1 cellular context compared by ENCODE assay signal in genomic region chr16:3611145-3611977, GRCh38.
A peak's percentile ranks its signal among the peaks of the same experiment; 100 is the strongest.
TF ChIP-seq lines count a peak whose summit lies in the region.

TSS of gene SLX4 (minus strand) at chr16:3611606. CDS start at chr16:3608964, 2,642 bp downstream.

TF ChIP-seq in HepG2, 621 proteins besides CTCF, POLR2A, EP300 and RAD21 (continued from another document and continues in another):
- TF ChIP-seq, protein P1, sequence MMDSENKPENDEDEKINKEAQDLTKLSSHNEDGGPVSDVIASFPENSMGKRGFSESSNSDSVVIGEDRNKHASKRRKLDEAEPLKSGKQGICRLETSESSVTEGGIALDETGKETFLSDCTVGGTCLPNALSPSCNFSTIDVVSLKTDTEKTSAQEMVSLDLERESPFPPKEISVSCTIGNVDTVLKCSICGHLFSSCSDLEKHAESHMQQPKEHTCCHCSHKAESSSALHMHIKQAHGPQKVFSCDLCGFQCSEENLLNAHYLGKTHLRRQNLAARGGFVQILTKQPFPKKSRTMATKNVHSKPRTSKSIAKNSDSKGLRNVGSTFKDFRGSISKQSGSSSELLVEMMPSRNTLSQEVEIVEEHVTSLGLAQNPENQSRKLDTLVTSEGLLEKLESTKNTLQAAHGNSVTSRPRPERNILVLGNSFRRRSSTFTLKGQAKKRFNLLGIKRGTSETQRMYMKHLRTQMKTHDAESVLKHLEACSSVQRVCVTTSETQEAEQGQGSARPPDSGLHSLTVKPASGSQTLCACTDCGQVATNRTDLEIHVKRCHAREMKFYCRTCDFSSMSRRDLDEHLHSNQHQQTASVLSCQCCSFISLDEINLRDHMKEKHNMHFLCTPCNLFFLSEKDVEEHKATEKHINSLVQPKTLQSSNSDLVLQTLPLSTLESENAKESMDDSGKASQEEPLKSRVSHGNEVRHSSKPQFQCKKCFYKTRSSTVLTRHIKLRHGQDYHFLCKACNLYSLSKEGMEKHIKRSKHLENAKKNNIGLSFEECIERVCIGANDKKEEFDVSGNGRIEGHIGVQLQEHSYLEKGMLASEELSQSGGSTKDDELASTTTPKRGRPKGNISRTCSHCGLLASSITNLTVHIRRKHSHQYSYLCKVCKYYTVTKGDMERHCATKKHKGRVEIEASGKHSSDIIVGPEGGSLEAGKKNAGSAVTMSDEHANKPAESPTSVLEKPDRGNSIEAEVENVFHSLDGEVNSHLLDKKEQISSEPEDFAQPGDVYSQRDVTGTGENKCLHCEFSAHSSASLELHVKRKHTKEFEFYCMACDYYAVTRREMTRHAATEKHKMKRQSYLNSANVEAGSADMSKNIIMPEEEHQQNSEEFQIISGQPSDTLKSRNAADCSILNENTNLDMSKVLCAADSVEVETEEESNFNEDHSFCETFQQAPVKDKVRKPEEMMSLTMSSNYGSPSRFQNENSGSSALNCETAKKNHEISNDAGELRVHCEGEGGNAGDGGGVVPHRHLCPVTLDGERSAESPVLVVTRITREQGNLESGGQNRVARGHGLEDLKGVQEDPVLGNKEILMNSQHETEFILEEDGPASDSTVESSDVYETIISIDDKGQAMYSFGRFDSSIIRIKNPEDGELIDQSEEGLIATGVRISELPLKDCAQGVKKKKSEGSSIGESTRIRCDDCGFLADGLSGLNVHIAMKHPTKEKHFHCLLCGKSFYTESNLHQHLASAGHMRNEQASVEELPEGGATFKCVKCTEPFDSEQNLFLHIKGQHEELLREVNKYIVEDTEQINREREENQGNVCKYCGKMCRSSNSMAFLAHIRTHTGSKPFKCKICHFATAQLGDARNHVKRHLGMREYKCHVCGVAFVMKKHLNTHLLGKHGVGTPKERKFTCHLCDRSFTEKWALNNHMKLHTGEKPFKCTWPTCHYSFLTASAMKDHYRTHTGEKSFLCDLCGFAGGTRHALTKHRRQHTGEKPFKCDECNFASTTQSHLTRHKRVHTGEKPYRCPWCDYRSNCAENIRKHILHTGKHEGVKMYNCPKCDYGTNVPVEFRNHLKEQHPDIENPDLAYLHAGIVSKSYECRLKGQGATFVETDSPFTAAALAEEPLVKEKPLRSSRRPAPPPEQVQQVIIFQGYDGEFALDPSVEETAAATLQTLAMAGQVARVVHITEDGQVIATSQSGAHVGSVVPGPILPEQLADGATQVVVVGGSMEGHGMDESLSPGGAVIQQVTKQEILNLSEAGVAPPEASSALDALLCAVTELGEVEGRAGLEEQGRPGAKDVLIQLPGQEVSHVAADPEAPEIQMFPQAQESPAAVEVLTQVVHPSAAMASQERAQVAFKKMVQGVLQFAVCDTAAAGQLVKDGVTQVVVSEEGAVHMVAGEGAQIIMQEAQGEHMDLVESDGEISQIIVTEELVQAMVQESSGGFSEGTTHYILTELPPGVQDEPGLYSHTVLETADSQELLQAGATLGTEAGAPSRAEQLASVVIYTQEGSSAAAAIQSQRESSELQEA (CRISPR knock-in tag; IDR thresholded peaks at IDR 0.05; ENCODE audit: not compliant biosample characterization), result no peak
- TF ChIP-seq, protein P2, sequence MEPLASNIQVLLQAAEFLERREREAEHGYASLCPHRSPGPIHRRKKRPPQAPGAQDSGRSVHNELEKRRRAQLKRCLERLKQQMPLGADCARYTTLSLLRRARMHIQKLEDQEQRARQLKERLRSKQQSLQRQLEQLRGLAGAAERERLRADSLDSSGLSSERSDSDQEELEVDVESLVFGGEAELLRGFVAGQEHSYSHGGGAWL (CRISPR knock-in tag; IDR thresholded peaks at IDR 0.05), result peak; percentile 59; the same call in 1 of the 2 replicates
- TF ChIP-seq, protein P3, sequence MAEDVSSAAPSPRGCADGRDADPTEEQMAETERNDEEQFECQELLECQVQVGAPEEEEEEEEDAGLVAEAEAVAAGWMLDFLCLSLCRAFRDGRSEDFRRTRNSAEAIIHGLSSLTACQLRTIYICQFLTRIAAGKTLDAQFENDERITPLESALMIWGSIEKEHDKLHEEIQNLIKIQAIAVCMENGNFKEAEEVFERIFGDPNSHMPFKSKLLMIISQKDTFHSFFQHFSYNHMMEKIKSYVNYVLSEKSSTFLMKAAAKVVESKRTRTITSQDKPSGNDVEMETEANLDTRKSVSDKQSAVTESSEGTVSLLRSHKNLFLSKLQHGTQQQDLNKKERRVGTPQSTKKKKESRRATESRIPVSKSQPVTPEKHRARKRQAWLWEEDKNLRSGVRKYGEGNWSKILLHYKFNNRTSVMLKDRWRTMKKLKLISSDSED (CRISPR knock-in tag; IDR thresholded peaks at IDR 0.05), result no peak
- TF ChIP-seq CAMTA2 (CRISPR knock-in tag; IDR thresholded peaks at IDR 0.05; ENCODE audit: borderline replicate concordance), result 0 out of 2 replicates have a peak, but pooled peaks have one; percentile 51
- TF ChIP-seq ZSCAN31 (CRISPR knock-in tag; IDR thresholded peaks at IDR 0.05; ENCODE audit: low read depth), result peak; percentile 71; the same call in 1 of the 2 replicates
- TF ChIP-seq ZNF280B (CRISPR knock-in tag; IDR thresholded peaks at IDR 0.05; ENCODE audit: borderline replicate concordance), result peak; percentile 52; the same call in 1 of the 2 replicates
- TF ChIP-seq CBX1 (IDR thresholded peaks at IDR 0.05; ENCODE audit: low read depth), result no peak
- TF ChIP-seq ZNF337 (CRISPR knock-in tag; IDR thresholded peaks at IDR 0.05; ENCODE audit: borderline replicate concordance, low read depth), result no peak
- no peak; the same call in 1 of the 2 replicates for TF ChIP-seq ZSCAN20 (CRISPR knock-in tag; IDR thresholded peaks at IDR 0.05; ENCODE audit: borderline replicate concordance)
- TF ChIP-seq CREB3 (CRISPR knock-in tag; IDR thresholded peaks at IDR 0.05), result no peak
- 0 out of 2 replicates have a peak, but pooled peaks have one; percentile 18 for TF ChIP-seq ZNF792 (CRISPR knock-in tag; IDR thresholded peaks at IDR 0.05)
- TF ChIP-seq RBAK (CRISPR knock-in tag; IDR thresholded peaks at IDR 0.05), result no peak
- TF ChIP-seq KDM5B (CRISPR knock-in tag; IDR thresholded peaks at IDR 0.05; ENCODE audit: borderline replicate concordance), result peak; percentile 66; the same call in 1 of the 2 replicates
- no peak for TF ChIP-seq SRSF1 (optimal IDR thresholded peaks at IDR 0.05; ENCODE audit: low read depth, low read length)
- TF ChIP-seq, protein P4, sequence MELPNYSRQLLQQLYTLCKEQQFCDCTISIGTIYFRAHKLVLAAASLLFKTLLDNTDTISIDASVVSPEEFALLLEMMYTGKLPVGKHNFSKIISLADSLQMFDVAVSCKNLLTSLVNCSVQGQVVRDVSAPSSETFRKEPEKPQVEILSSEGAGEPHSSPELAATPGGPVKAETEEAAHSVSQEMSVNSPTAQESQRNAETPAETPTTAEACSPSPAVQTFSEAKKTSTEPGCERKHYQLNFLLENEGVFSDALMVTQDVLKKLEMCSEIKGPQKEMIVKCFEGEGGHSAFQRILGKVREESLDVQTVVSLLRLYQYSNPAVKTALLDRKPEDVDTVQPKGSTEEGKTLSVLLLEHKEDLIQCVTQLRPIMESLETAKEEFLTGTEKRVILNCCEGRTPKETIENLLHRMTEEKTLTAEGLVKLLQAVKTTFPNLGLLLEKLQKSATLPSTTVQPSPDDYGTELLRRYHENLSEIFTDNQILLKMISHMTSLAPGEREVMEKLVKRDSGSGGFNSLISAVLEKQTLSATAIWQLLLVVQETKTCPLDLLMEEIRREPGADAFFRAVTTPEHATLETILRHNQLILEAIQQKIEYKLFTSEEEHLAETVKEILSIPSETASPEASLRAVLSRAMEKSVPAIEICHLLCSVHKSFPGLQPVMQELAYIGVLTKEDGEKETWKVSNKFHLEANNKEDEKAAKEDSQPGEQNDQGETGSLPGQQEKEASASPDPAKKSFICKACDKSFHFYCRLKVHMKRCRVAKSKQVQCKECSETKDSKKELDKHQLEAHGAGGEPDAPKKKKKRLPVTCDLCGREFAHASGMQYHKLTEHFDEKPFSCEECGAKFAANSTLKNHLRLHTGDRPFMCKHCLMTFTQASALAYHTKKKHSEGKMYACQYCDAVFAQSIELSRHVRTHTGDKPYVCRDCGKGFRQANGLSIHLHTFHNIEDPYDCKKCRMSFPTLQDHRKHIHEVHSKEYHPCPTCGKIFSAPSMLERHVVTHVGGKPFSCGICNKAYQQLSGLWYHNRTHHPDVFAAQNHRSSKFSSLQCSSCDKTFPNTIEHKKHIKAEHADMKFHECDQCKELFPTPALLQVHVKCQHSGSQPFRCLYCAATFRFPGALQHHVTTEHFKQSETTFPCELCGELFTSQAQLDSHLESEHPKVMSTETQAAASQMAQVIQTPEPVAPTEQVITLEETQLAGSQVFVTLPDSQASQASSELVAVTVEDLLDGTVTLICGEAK (IDR thresholded peaks at IDR 0.05), result no peak
- TF ChIP-seq, protein P4 (CRISPR knock-in tag; IDR thresholded peaks at IDR 0.05), result no peak
- no peak for TF ChIP-seq ZMYM3 (CRISPR knock-in tag; IDR thresholded peaks at IDR 0.05)
- TF ChIP-seq ZNF30 (CRISPR knock-in tag; IDR thresholded peaks at IDR 0.05), result no peak
- no peak for TF ChIP-seq SP140L (CRISPR knock-in tag; IDR thresholded peaks at IDR 0.05; ENCODE audit: borderline replicate concordance)
- TF ChIP-seq MZF1 (CRISPR knock-in tag; IDR thresholded peaks at IDR 0.05; ENCODE audit: borderline replicate concordance), result no peak
- TF ChIP-seq, protein P5, sequence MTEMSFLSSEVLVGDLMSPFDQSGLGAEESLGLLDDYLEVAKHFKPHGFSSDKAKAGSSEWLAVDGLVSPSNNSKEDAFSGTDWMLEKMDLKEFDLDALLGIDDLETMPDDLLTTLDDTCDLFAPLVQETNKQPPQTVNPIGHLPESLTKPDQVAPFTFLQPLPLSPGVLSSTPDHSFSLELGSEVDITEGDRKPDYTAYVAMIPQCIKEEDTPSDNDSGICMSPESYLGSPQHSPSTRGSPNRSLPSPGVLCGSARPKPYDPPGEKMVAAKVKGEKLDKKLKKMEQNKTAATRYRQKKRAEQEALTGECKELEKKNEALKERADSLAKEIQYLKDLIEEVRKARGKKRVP (CRISPR knock-in tag; IDR thresholded peaks at IDR 0.05), result no peak
- TF ChIP-seq ZNF296 (CRISPR knock-in tag; conservative IDR thresholded peaks at IDR 0.05), result no peak
- TF ChIP-seq, protein P6, sequence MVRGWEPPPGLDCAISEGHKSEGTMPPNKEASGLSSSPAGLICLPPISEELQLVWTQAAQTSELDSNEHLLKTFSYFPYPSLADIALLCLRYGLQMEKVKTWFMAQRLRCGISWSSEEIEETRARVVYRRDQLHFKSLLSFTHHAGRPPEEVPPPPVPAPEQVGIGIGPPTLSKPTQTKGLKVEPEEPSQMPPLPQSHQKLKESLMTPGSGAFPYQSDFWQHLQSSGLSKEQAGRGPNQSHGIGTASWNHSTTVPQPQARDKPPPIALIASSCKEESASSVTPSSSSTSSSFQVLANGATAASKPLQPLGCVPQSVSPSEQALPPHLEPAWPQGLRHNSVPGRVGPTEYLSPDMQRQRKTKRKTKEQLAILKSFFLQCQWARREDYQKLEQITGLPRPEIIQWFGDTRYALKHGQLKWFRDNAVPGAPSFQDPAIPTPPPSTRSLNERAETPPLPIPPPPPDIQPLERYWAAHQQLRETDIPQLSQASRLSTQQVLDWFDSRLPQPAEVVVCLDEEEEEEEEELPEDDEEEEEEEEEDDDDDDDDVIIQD (CRISPR knock-in tag; IDR thresholded peaks at IDR 0.05; ENCODE audit: low read depth), result no peak
- no peak for TF ChIP-seq ZNF816 (CRISPR knock-in tag; IDR thresholded peaks at IDR 0.05; ENCODE audit: borderline replicate concordance)
- TF ChIP-seq ZNF567 (CRISPR knock-in tag; IDR thresholded peaks at IDR 0.05; ENCODE audit: borderline replicate concordance), result no peak
- 0 out of 2 replicates have a peak, but pooled peaks have one; percentile 59 for TF ChIP-seq ZNF430 (CRISPR knock-in tag; IDR thresholded peaks at IDR 0.05)
- no peak for TF ChIP-seq ZNF33A (CRISPR knock-in tag; IDR thresholded peaks at IDR 0.05; ENCODE audit: borderline replicate concordance)
- TF ChIP-seq ZNF441 (CRISPR knock-in tag; IDR thresholded peaks at IDR 0.05; ENCODE audit: borderline replicate concordance), result peak; percentile 28; the same call in 1 of the 2 replicates
- TF ChIP-seq ZKSCAN1 (IDR thresholded peaks at IDR 0.05; ENCODE audit: low read length), result no peak
- no peak for TF ChIP-seq MLLT10 (CRISPR knock-in tag; IDR thresholded peaks at IDR 0.05)
